Comparison of ENCODE assay signal across 2 cellular contexts in genomic region chr1:83805921-83806320, GRCh38.
TF ChIP-seq lines count a peak whose summit lies in the region.

No MANE protein-coding gene starts in this region.

TF ChIP-seq in GM23338, 12 proteins besides CTCF, POLR2A, EP300 and RAD21:
- TF ChIP-seq REST (IDR thresholded peaks at IDR 0.05; ENCODE audit: unreplicated experiment) (no peak), CREB1 (CRISPR knock-in tag; IDR thresholded peaks at IDR 0.05; ENCODE audit: low read depth) (no peak), STAT1 (IDR thresholded peaks at IDR 0.05; ENCODE audit: unreplicated experiment) (no peak)
TF ChIP-seq in GM23338: peak in this region for 0.

TF ChIP-seq in H1, 55 proteins besides CTCF, POLR2A, EP300 and RAD21:
- no peak for TF ChIP-seq HDAC2 (IDR thresholded peaks at IDR 0.05; ENCODE audit: borderline replicate concordance in 1 of 2, low read depth in 2 of 2, low read length in 2 of 2)
- no peak for TF ChIP-seq RFX5 (IDR thresholded peaks at IDR 0.05; ENCODE audit: borderline replicate concordance, low read depth, low read length)
- TF ChIP-seq SP4 (IDR thresholded peaks at IDR 0.05; ENCODE audit: low read length), result no peak
- TF ChIP-seq TBP (IDR thresholded peaks at IDR 0.05; ENCODE audit: low read depth, low read length), result no peak
- no peak for TF ChIP-seq JUND (IDR thresholded peaks at IDR 0.05; ENCODE audit: low read length)
- TF ChIP-seq CHD2 (IDR thresholded peaks at IDR 0.05; ENCODE audit: low read length), result no peak
- TF ChIP-seq GTF2F1 (IDR thresholded peaks at IDR 0.05; ENCODE audit: borderline replicate concordance, low read depth, low read length), result no peak
- no peak for TF ChIP-seq KDM1A (IDR thresholded peaks at IDR 0.05; ENCODE audit: borderline replicate concordance, low read length)
- no peak for TF ChIP-seq POU5F1 (IDR thresholded peaks at IDR 0.05; ENCODE audit: low read depth, low read length)
- TF ChIP-seq MAFK (IDR thresholded peaks at IDR 0.05; ENCODE audit: low read depth, low read length), result no peak
- TF ChIP-seq CREB1 (IDR thresholded peaks at IDR 0.05), result no peak
- TF ChIP-seq RBBP5 (IDR thresholded peaks at IDR 0.05; ENCODE audit: borderline replicate concordance, low read depth, low read length), result no peak
- TF ChIP-seq RNF2 (IDR thresholded peaks at IDR 0.05; ENCODE audit: borderline replicate concordance, low read depth, low read length, missing control alignments, poor library complexity, severe bottlenecking), result no peak
- TF ChIP-seq ATF3 (IDR thresholded peaks at IDR 0.05; ENCODE audit: insufficient read depth, low read depth, low read length), result no peak
- no peak for TF ChIP-seq ASH2L (IDR thresholded peaks at IDR 0.05; ENCODE audit: low read length)
- no peak for TF ChIP-seq TEAD4 (IDR thresholded peaks at IDR 0.05; ENCODE audit: low read depth, low read length)
- no peak for TF ChIP-seq CBX5 (IDR thresholded peaks at IDR 0.05; ENCODE audit: low read depth, low read length)
- no peak for TF ChIP-seq KDM5A (IDR thresholded peaks at IDR 0.05; ENCODE audit: low read length)
- TF ChIP-seq SAP30 (IDR thresholded peaks at IDR 0.05; ENCODE audit: insufficient read depth, insufficient replicate concordance, low read length), result no peak
- no peak for TF ChIP-seq CTBP2 (IDR thresholded peaks at IDR 0.05; ENCODE audit: borderline replicate concordance, insufficient read depth, insufficient read length, low read length)
